In genomic region chr11:2675540-2675939, GRCh38 we compare ENCODE assay signal across 14 cellular contexts. TPM values are rescaled to one million over a fixed set of nuclear protein-coding genes. Genes with fewer than 3 reads are reported as not detected.
DNase-seq lines count a peak whose midpoint lies in the region; ATAC-seq and TF ChIP-seq lines count a peak whose summit lies in the region.
"Had no signal": no experiment of that assay in that cellular context is flagged by ENCODE, and none has a peak within 500 bp of the region (broad histone marks: within the 10 kb centered on the region; RNA-seq: fewer than 3 reads in every experiment).

No MANE protein-coding gene starts in this region.

- TF ChIP-seq CTCF in RWPE1 (conservative IDR thresholded peaks at IDR 0.05; ENCODE audit: low read depth), result no peak

- H3K27ac ChIP-seq in right cardiac atrium (ENCODE audit: low read length), result no peak overlapping the region
- H3K27ac ChIP-seq in RWPE1, result no peak overlapping the region

- peak; percentile 47 to 59 for ATAC-seq in right cardiac atrium
- ATAC-seq: activated CD4-positive, alpha-beta T cell treated with anti-CD3 and anti-CD28 coated beads for 36 hours; mucosa of descending colon had no signal

- in situ Hi-C loops in SK-MEL-5 (cut with HindIII; ENCODE audit: low pct_unique_long_range_greater_than_20kb, low sequenced_read_pairs), result no loop called here

- DNase-seq in ELF-1 (ENCODE audit: low read depth, low spot score) (peak; percentile 77), SK-MEL-5 (ENCODE audit: low read depth, low spot score) (peak; percentile 64), right cardiac atrium (peak in 1 of 3 donors; percentile 58), posterior vena cava (ENCODE audit: low spot score) (peak; percentile 19), GF-D8 (lab: John Stamatoyannopoulos, UW) (no peak), NCI-H2196 treated with DMSO at 0.1 percent for 48 hours (lab: John Stamatoyannopoulos, UW; ENCODE audit: unreplicated experiment) (no peak), RPMI8226 (no peak), RWPE1 (ENCODE audit: low spot score) (no peak)
- DNase-seq: activated CD4-positive, alpha-beta T cell treated with anti-CD3 and anti-CD28 coated beads for 36 hours; MM.1S; mucosa of descending colon; NCI-H2081; SHP77 treated with DMSO at 0.1 percent for 48 hours; stomach had no signal

- POLR2A ChIA-PET in RWPE1 (lab: Yijun Ruan, JAX; ENCODE audit: low non-redundant PET), result no interaction called here

- no peak overlapping the region for H3K4me3 ChIP-seq in right cardiac atrium (ENCODE audit: low read length)
- H3K4me3 ChIP-seq: mucosa of descending colon, stomach had no signal

- CTCF ChIA-PET in RWPE1 (lab: Yijun Ruan, JAX), result no interaction called here

- H3K27me3 ChIP-seq in right cardiac atrium (ENCODE audit: control insufficient read depth, insufficient read depth), result no peaks in the 10 kb centered on the region
- H3K27me3 ChIP-seq: stomach had no signal

- intact Hi-C loops in right cardiac atrium (cut with DNase I), result no loop called here
- intact Hi-C loops in posterior vena cava (cut with DNase I), result no loop called here

- no peaks in the 10 kb centered on the region for H3K9me3 ChIP-seq in right cardiac atrium (ENCODE audit: control insufficient read depth, low read length)
- H3K9me3 ChIP-seq: mucosa of descending colon, stomach had no signal

- peaks cover 13% of the 10 kb centered on the region for H3K4me1 ChIP-seq in right cardiac atrium (ENCODE audit: control insufficient read depth, insufficient read depth, low read length)

- 68% methylated on average over 7 of the region's 7 CpGs for WGBS in right cardiac atrium

RNA-seq across cellular contexts. Expression of gene KCNQ1OT1, which starts 24.3 kb away (rescaled TPM):
- total RNA-seq in SK-MEL-5 (2014; rRNA removed; shearing (Covaris generic)), result 0.48 and 0.56 TPM in 2 replicates
- polyA plus RNA-seq in SK-MEL-5 (2015; cell fraction: cytosol; rRNA removed), result 0.01 and 0.03 TPM in 2 replicates
- polyA plus RNA-seq in SK-MEL-5 (2015; cell fraction: nucleus; rRNA removed), result 0.54 and 0.97 TPM in 2 replicates
- total RNA-seq in right cardiac atrium (under 1 TPM; 0.51 to 0.78 (median 0.55) TPM), posterior vena cava (1 to 10 TPM; 1.8 to 3.5 TPM)
- 0.41 TPM for polyA plus RNA-seq in right cardiac atrium

Comparison
In these comparisons a context has a peak if more than half of its experiments do, and no peak if none do; other contexts are left out.
1. DNase-seq: peak in ELF-1 (single experiment), SK-MEL-5 (single experiment) and posterior vena cava (single experiment); none in GF-D8 (single experiment), NCI-H2196 treated with DMSO at 0.1 percent for 48 hours (single experiment), RPMI8226 (single experiment) and RWPE1 (single experiment).